In genomic region chr15:25408428-25408827, GRCh38 we compare ENCODE assay signal across 27 cellular contexts. TPM values are rescaled to one million over a fixed set of nuclear protein-coding genes. Genes with fewer than 3 reads are reported as not detected.
DNase-seq lines count a peak whose midpoint lies in the region; ATAC-seq and TF ChIP-seq lines count a peak whose summit lies in the region.
"Had no signal": no experiment of that assay in that cellular context is flagged by ENCODE, and none has a peak within 500 bp of the region (broad histone marks: within the 10 kb centered on the region; RNA-seq: fewer than 3 reads in every experiment).

No MANE protein-coding gene starts in this region.

- CTCF ChIA-PET in IMR-90 (lab: Yijun Ruan, JAX) = interaction anchor here (1.0 kb wide), 1 partner anchor 9 kb away, joined by 3 read pairs; no protein-coding TSS in a partner anchor

- no peak overlapping the region for H2AK9ac ChIP-seq in IMR-90 (replicated peaks; ENCODE audit: low read depth, low read length, poor library complexity)

- H4K91ac ChIP-seq in IMR-90 (ENCODE audit: insufficient read depth, low read depth, low read length) = no peak overlapping the region

- H3K9me3 ChIP-seq in IMR-90 (ENCODE audit: control insufficient read depth, insufficient read depth, low read length) (no peaks in the 10 kb centered on the region), T-helper 17 cell (ENCODE audit: control insufficient read depth, low read length, poor library complexity, severe bottlenecking) (no peaks in the 10 kb centered on the region)
- H3K9me3 ChIP-seq: ascending aorta, Peyer's patch, sigmoid colon, stomach, tibial nerve had no signal

- no peak overlapping the region for H4K8ac ChIP-seq in IMR-90 (ENCODE audit: low read depth in 2 of 2, low read length in 2 of 2)

- WGBS in IMR-90 (ENCODE audit: extremely low coverage in 2 of 2, insufficient read length in 1 of 2), 2 experiments = no CpG with 5 or more reads among the region's 2 CpGs

- no peak overlapping the region for H3K14ac ChIP-seq in IMR-90 (replicated peaks; ENCODE audit: low read depth, low read length)

- no peak overlapping the region for H2BK15ac ChIP-seq in IMR-90 (ENCODE audit: low read depth, low read length)

- intact Hi-C loops in IMR-90 (cut with micrococcal nuclease) = loop anchor here (5.0 kb wide), 1 partner anchor 36 kb away; no protein-coding TSS in a partner anchor

- H2BK5ac ChIP-seq in IMR-90 (ENCODE audit: low read depth, low read length, poor library complexity, severe bottlenecking) = no peak overlapping the region

- TF ChIP-seq POLR2A in IMR-90 (IDR thresholded peaks at IDR 0.05; ENCODE audit: low read depth, low read length) = no peak

- H3K18ac ChIP-seq in IMR-90 (ENCODE audit: low read depth, low read length) = no peak overlapping the region

- ATAC-seq in IMR-90 (ENCODE audit: low read depth) (peak; percentile 27; the same call in 1 of the 2 replicates), left lobe of liver (peak; percentile 51), T-helper 17 cell (no peak), GM19395 (IDR thresholded peaks at IDR 0.05; ENCODE audit: unreplicated experiment) (no peak)
- ATAC-seq: CD8-positive, alpha-beta T cell; WTC11 had no signal

- no TSS peak for BruUV-seq in IMR-90 (replicated peaks; lab: Mats Ljungman, UMichigan)

- no peak overlapping the region for H3K56ac ChIP-seq in IMR-90 (ENCODE audit: extremely low read depth, insufficient read depth, low read length)

- H3K9me1 ChIP-seq in IMR-90 (ENCODE audit: insufficient read depth, low read length) = peaks cover 6% of the 10 kb centered on the region; the same call in 1 of the 2 replicates

- H2AK5ac ChIP-seq in IMR-90 (ENCODE audit: low read depth, low read length) = no peak overlapping the region

- POLR2A ChIA-PET in IMR-90 (lab: Charles Lee; ENCODE audit: unreplicated experiment) = no interaction called here

- H3K4me2 ChIP-seq in IMR-90 (ENCODE audit: low read depth, low read length) = no peak overlapping the region

- no peak for TF ChIP-seq CTCF in IMR-90 (conservative IDR thresholded peaks at IDR 0.05; ENCODE audit: low read depth, low read length)

- peaks cover 8% of the 10 kb centered on the region; the same call in 1 of the 2 replicates for H3K36me3 ChIP-seq in IMR-90 (ENCODE audit: control insufficient read depth, insufficient read depth, low read length)

- H2AFZ ChIP-seq in IMR-90 (replicated peaks; ENCODE audit: low read length, poor library complexity) = no peak overlapping the region
- H2AFZ ChIP-seq: parathyroid adenoma had no signal

- H4K5ac ChIP-seq in IMR-90 (ENCODE audit: low read depth, low read length) = no peak overlapping the region

- no peaks in the 10 kb centered on the region for H3K27me3 ChIP-seq in IMR-90 (ENCODE audit: control insufficient read depth, insufficient read depth, low read length)
- H3K27me3 ChIP-seq: ascending aorta, Peyer's patch, sigmoid colon, stomach, tibial nerve had no signal

- no peak overlapping the region for H3K23ac ChIP-seq in IMR-90 (ENCODE audit: low read depth, low read length)

- in situ Hi-C loops in IMR-90 (cut with MboI; ENCODE audit: low sequenced_read_pairs) = no loop called here

- no peak overlapping the region for H3K4ac ChIP-seq in IMR-90 (ENCODE audit: low read depth, low read length)

- H3K36me3 Mint-ChIP-seq in T-helper 17 cell (ENCODE audit: low read depth) = peaks cover 11% of the 10 kb centered on the region

- peaks cover 22 to 52% of the 10 kb centered on the region in 2 experiments for H3K79me1 ChIP-seq in IMR-90 (ENCODE audit: low read depth in 1 of 2, low read length in 2 of 2)

- H3K4me1 Mint-ChIP-seq in T-helper 17 cell = peaks cover 30% of the 10 kb centered on the region
- H3K4me1 Mint-ChIP-seq: nephron progenitor cell had no signal

- no peak overlapping the region for H3K4me3 Mint-ChIP-seq in T-helper 17 cell
- H3K4me3 Mint-ChIP-seq: activated T-helper 1 cell treated with anti-CD3 and anti-CD28 coated beads, Interleukin-12 subunit alpha, Interleukin-12 subunit beta, Interleukin-2, Interleukin-4 antibody, amounts not matched to agents 30 ng/mL and 10 ng/mL and 1 ng/mL, durations not matched to agents 14 hours and 24 hours and 36 hours; CD8-positive, alpha-beta T cell; nephron progenitor cell; T-helper 1 cell treated with Interleukin-12 subunit alpha and Interleukin-12 subunit beta and Interleukin-4 antibody, amounts not matched to agents 30 μg/mL and 1 μg/mL, for 36 hours; WTC11 had no signal

- DNase-seq in Ammon's horn (ENCODE audit: low spot score) = peak; percentile 43
- peak; percentile 31 for DNase-seq in IMR-90
- DNase-seq in cerebellar cortex (ENCODE audit: low spot score) = peak; percentile 59
- no peak for DNase-seq in left lobe of liver (ENCODE audit: low spot score)
- DNase-seq in stimulated activated naive CD4-positive, alpha-beta T cell treated with Interleukin-2 at 50 U/mL for 16 hours (lab: John Stamatoyannopoulos, UW) = no peak
- DNase-seq in T-helper 17 cell = no peak
- no peak for DNase-seq in CD1c-positive myeloid dendritic cell (ENCODE audit: extremely low spot score)
- DNase-seq: activated naive CD4-positive, alpha-beta T cell treated with anti-CD3 and anti-CD28 coated beads, Interleukin-2, amount 50 U/mL, for 16 hours; CD8-positive, alpha-beta T cell; DMS153; effector CD8-positive, alpha-beta T cell; foreskin melanocyte; islet precursor cell; NCI-H146; NCI-H510A; nephron progenitor cell; Peyer's patch; sigmoid colon; stomach had no signal

- no peak overlapping the region for H2BK120ac ChIP-seq in IMR-90 (ENCODE audit: low read depth, low read length)

- no peak for TF ChIP-seq RAD21 in IMR-90 (IDR thresholded peaks at IDR 0.05; ENCODE audit: low read length)

- no peak overlapping the region for H2BK20ac ChIP-seq in IMR-90 (ENCODE audit: low read depth, low read length)

- peaks cover 50% of the 10 kb centered on the region for H4K20me1 ChIP-seq in IMR-90 (ENCODE audit: insufficient read depth, low read length)

- no peak overlapping the region for H3K27ac Mint-ChIP-seq in T-helper 17 cell
- H3K27ac Mint-ChIP-seq: activated T-helper 1 cell treated with anti-CD3 and anti-CD28 coated beads, Interleukin-12 subunit alpha, Interleukin-12 subunit beta, Interleukin-2, Interleukin-4 antibody, amounts not matched to agents 30 ng/mL and 10 ng/mL and 1 ng/mL, durations not matched to agents 14 hours and 24 hours and 36 hours; CD8-positive, alpha-beta T cell; nephron progenitor cell; T-helper 1 cell treated with Interleukin-12 subunit alpha and Interleukin-12 subunit beta and Interleukin-4 antibody, amounts not matched to agents 30 μg/mL and 1 μg/mL, for 36 hours; WTC11 had no signal

- H3K4me1 ChIP-seq in IMR-90 (ENCODE audit: control insufficient read depth, insufficient read depth, low read length) = peaks cover 11% of the 10 kb centered on the region

- dilution Hi-C loops in IMR-90 (cut with HindIII; ENCODE audit: low sequenced_read_pairs, unreplicated experiment) = no loop called here

- no peak overlapping the region for H3K27ac ChIP-seq in IMR-90 (ENCODE audit: insufficient read depth, low read length)
- H3K27ac ChIP-seq: ascending aorta, parathyroid adenoma, Peyer's patch, stomach, tibial nerve had no signal

- no peaks in the 10 kb centered on the region for H3K27me3 Mint-ChIP-seq in T-helper 17 cell

- H3K9ac ChIP-seq in IMR-90 (ENCODE audit: low read depth, low read length) = no peak overlapping the region
- H3K9ac ChIP-seq: parathyroid adenoma had no signal

- no peak overlapping the region for H3K4me3 ChIP-seq in IMR-90 (ENCODE audit: insufficient read depth, low read depth, low read length)
- H3K4me3 ChIP-seq: ascending aorta, lung, Peyer's patch, sigmoid colon, stomach, tibial nerve had no signal

TF ChIP-seq in IMR-90, 13 proteins besides CTCF, POLR2A, EP300 and RAD21:
- no peak for TF ChIP-seq MAFK (IDR thresholded peaks at IDR 0.05; ENCODE audit: low read depth, low read length)
- no peak for TF ChIP-seq CEBPB (IDR thresholded peaks at IDR 0.05; ENCODE audit: low read depth, low read length)
- no peak for TF ChIP-seq MXI1 (IDR thresholded peaks at IDR 0.05; ENCODE audit: borderline replicate concordance, low read depth, low read length)
- TF ChIP-seq BHLHE40 (IDR thresholded peaks at IDR 0.05; ENCODE audit: low read depth, low read length) = no peak
- TF ChIP-seq ELK1 (IDR thresholded peaks at IDR 0.05; ENCODE audit: borderline replicate concordance, low read depth, low read length) = no peak
- TF ChIP-seq CHD1 (IDR thresholded peaks at IDR 0.05; ENCODE audit: low read depth, low read length) = no peak
- TF ChIP-seq USF2 (IDR thresholded peaks at IDR 0.05; ENCODE audit: low read depth, low read length) = no peak
- TF ChIP-seq SMC3 (IDR thresholded peaks at IDR 0.05; ENCODE audit: low read depth, low read length) = no peak
- no peak for TF ChIP-seq MAZ (IDR thresholded peaks at IDR 0.05; ENCODE audit: borderline replicate concordance, low read depth, low read length)
- TF ChIP-seq FOS (IDR thresholded peaks at IDR 0.05; ENCODE audit: low read depth, low read length) = no peak
- no peak for TF ChIP-seq RCOR1 (IDR thresholded peaks at IDR 0.05; ENCODE audit: insufficient replicate concordance, low read length)

RNA-seq across cellular contexts. Expression of gene UBE3A, which starts 30.4 kb away (rescaled TPM):
- total RNA-seq in IMR-90 (2012; rRNA removed) (53.2 and 69.7 TPM in 2 replicates), left lobe of liver (49.8 TPM), T-helper 17 cell (100 to 1,000 TPM; 109 to 115 TPM)
- 16.7 and 19.3 TPM in 2 replicates for polyA plus RNA-seq in IMR-90 (2012; rRNA removed)
- polyA plus RNA-seq in IMR-90 (2012; cell fraction: cytosol; rRNA removed) = 10.9 and 12.6 TPM in 2 replicates
- polyA plus RNA-seq in IMR-90 (2012; cell fraction: nucleus; rRNA removed; ENCODE audit: low replicate concordance) = 20.1 and 28.4 TPM in 2 replicates

Comparison
In these comparisons a context has a peak if more than half of its experiments do, and no peak if none do; other contexts are left out.
1. DNase-seq: peak in Ammon's horn (single experiment), IMR-90 (single experiment) and cerebellar cortex (single experiment); none in left lobe of liver (single experiment), stimulated activated naive CD4-positive, alpha-beta T cell treated with Interleukin-2 at 50 U/mL for 16 hours (single experiment), T-helper 17 cell (0 of 3) and CD1c-positive myeloid dendritic cell (single experiment).
2. ATAC-seq: peak in IMR-90 (single experiment) and left lobe of liver (single experiment); none in T-helper 17 cell (single experiment) and GM19395 (single experiment).